In the genomic region with DNA sequence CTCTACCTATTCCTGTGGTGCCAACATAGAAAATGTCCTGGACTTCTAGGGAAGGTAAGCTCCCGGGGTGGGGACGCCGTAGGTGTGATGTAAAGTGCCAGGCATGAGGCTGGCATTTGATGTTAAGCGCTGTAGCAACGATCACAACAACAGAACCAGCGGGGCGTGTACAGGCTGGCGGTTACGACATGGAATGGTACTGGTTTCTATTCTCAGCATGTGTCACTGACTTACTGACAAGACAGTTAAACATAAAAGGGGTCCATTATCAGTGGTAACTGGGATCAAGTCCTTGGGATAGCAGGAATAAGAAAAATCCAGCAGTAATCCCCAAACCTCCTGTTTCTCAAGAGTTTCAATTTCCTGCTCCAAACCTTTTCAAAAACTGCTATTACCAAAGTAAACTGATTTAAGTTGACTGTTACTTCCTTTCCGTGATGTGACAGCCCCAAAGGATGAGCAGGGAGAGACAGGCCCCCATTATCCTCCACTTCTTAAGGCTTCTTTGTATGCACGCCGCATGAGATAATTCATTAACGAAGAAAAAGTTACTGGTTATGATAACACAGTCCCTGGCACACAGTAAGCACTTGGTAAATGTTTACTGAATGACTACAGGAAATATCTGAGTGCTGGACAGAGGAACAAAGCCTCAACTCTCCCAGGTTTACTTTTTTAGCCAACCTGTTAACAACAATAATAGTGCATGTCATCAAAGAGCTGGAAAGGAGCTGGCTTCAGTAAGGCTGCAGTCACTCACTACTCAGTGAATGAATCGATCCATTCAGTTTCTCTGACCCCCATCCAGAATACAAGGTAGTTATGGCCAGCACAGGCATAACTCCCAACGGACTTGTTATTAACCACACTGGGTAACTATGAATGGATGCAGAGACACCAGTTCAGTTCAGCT, we compare ENCODE assay signal across 15 cellular contexts. TPM values are rescaled to one million over a fixed set of nuclear protein-coding genes. Genes with fewer than 3 reads are reported as not detected.
DNase-seq lines count a peak whose midpoint lies in the region; ATAC-seq and TF ChIP-seq lines count a peak whose summit lies in the region.
"Had no signal": no experiment of that assay in that cellular context is flagged by ENCODE, and none has a peak within 500 bp of the region (broad histone marks: within the 10 kb centered on the region; RNA-seq: fewer than 3 reads in every experiment).

No MANE protein-coding gene starts in this region.

- no peaks in the 10 kb centered on the region for H3K27me3 Mint-ChIP-seq in T-helper 17 cell
- peaks cover 3% of the 10 kb centered on the region for H3K27me3 Mint-ChIP-seq in mesothelial cell of epicardium (ENCODE audit: low read depth)

- no peaks in the 10 kb centered on the region for H3K27me3 ChIP-seq in right atrium auricular region
- H3K27me3 ChIP-seq in psoas muscle (ENCODE audit: insufficient read depth in 3 of 3, low read length in 2 of 3) = no peaks in the 10 kb centered on the region
- H3K27me3 ChIP-seq: vagina had no signal

- H3K4me1 ChIP-seq in right atrium auricular region = peaks cover 0 to 40% of the 10 kb centered on the region in 2 donors
- H3K4me1 ChIP-seq in psoas muscle = peaks cover 46% of the 10 kb centered on the region

- TF ChIP-seq CTCF in right atrium auricular region (IDR thresholded peaks at IDR 0.05) = no peak
- TF ChIP-seq CTCF in psoas muscle (IDR thresholded peaks at IDR 0.05) = no peak
- no peak for TF ChIP-seq CTCF in mesothelial cell of epicardium (IDR thresholded peaks at IDR 0.05; ENCODE audit: unreplicated experiment)

- no peaks in the 10 kb centered on the region for H3K9me3 ChIP-seq in T-helper 17 cell (ENCODE audit: control insufficient read depth, low read length, poor library complexity, severe bottlenecking)
- no peaks in the 10 kb centered on the region for H3K9me3 ChIP-seq in right atrium auricular region
- H3K9me3 ChIP-seq in psoas muscle = no peaks in the 10 kb centered on the region
- H3K9me3 ChIP-seq: vagina had no signal

- H3K4me3 Mint-ChIP-seq in T-helper 17 cell = no peak overlapping the region
- no peak overlapping the region for H3K4me3 Mint-ChIP-seq in mesothelial cell of epicardium
- H3K4me3 Mint-ChIP-seq: activated naive CD4-positive, alpha-beta T cell treated with anti-CD3 and anti-CD28 coated beads for 36 hours had no signal

- 75 to 78% (median 76%) methylated on average over 15 of the region's 15 CpGs for WGBS in psoas muscle, 3 donors

- peak; percentile 43 for ATAC-seq in GM18499 (IDR thresholded peaks at IDR 0.05; ENCODE audit: insufficient read depth, unreplicated experiment)
- ATAC-seq in T-helper 17 cell = no peak
- peak in 3 of 4 donors; percentile 52 to 81 (median 78) for ATAC-seq in psoas muscle
- ATAC-seq in HG02571 (IDR thresholded peaks at IDR 0.05; ENCODE audit: unreplicated experiment) = no peak
- ATAC-seq: HCT116 had no signal

- H3K36me3 ChIP-seq in right atrium auricular region = no peaks in the 10 kb centered on the region
- no peaks in the 10 kb centered on the region for H3K36me3 ChIP-seq in psoas muscle (ENCODE audit: insufficient read depth in 1 of 2, low read depth in 1 of 2)

- H3K9me3 Mint-ChIP-seq in mesothelial cell of epicardium = peaks cover 5% of the 10 kb centered on the region
- H3K9me3 Mint-ChIP-seq: activated naive CD4-positive, alpha-beta T cell treated with anti-CD3 and anti-CD28 coated beads for 36 hours had no signal

- H3K4me3 ChIP-seq in right atrium auricular region = no peak overlapping the region
- H3K4me3 ChIP-seq in psoas muscle = no peak overlapping the region
- H3K4me3 ChIP-seq: vagina had no signal

- H3K27ac ChIP-seq in right atrium auricular region = peak overlapping the region; percentile 62 to 77
- no peak overlapping the region for H3K27ac ChIP-seq in psoas muscle
- H3K27ac ChIP-seq: HL-60 had no signal

- peak overlapping the region; percentile 9 for H3K27ac Mint-ChIP-seq in T-helper 17 cell
- no peak overlapping the region for H3K27ac Mint-ChIP-seq in mesothelial cell of epicardium
- H3K27ac Mint-ChIP-seq: activated naive CD4-positive, alpha-beta T cell treated with anti-CD3 and anti-CD28 coated beads for 36 hours had no signal

- peaks cover 29% of the 10 kb centered on the region for H3K4me1 Mint-ChIP-seq in T-helper 17 cell
- peaks cover 27% of the 10 kb centered on the region for H3K4me1 Mint-ChIP-seq in mesothelial cell of epicardium

- DNase-seq in T-helper 17 cell (no peak), right atrium auricular region (ENCODE audit: low spot score) (no peak), psoas muscle (no peak), activated T-cell treated with anti-CD3 and anti-CD28 coated beads for 4 hours (no peak), mesothelial cell of epicardium (ENCODE audit: low spot score in 2 of 2, unreplicated experiment in 2 of 2) (no peak)
- DNase-seq in activated CD8-positive, alpha-beta memory T cell treated with anti-CD3 and anti-CD28 coated beads, Interleukin-2, amount 50 U/mL, for 4 hours = no peak
- DNase-seq: activated naive CD4-positive, alpha-beta T cell treated with anti-CD3 and anti-CD28 coated beads for 36 hours; DND-41; effector memory CD4-positive, alpha-beta T cell; NCI-H187 had no signal

- intact Hi-C loops in psoas muscle (cut with DNase I) = no loop called here

- no peaks in the 10 kb centered on the region for H3K36me3 Mint-ChIP-seq in T-helper 17 cell (ENCODE audit: low read depth)
- H3K36me3 Mint-ChIP-seq in mesothelial cell of epicardium = no peaks in the 10 kb centered on the region

RNA-seq across cellular contexts. Expression of a gene that starts 58.6 kb away (rescaled TPM):
- total RNA-seq in T-helper 17 cell = 10 to 100 TPM; 21.0 to 27.6 TPM
- 10 to 100 TPM; 40.5 to 64.8 TPM for total RNA-seq in right atrium auricular region
- total RNA-seq in psoas muscle = 10 to 100 TPM in 3 of 4 donors, 1 to 10 TPM in 1; 5.8 to 24.5 (median 18.9) TPM
- polyA plus RNA-seq in psoas muscle = 1 to 10 TPM; 5.1 to 8.9 (median 6.8) TPM
- 19.7 to 24.6 TPM (median 20.7 TPM) in 3 replicates for total RNA-seq in mesothelial cell of epicardium

Comparison
In these comparisons a context has a peak if more than half of its experiments do, and no peak if none do; other contexts are left out.
1. ATAC-seq: peak in GM18499 (single experiment) and psoas muscle (3 of 4); none in T-helper 17 cell (single experiment) and HG02571 (single experiment).